In the genomic region with DNA sequence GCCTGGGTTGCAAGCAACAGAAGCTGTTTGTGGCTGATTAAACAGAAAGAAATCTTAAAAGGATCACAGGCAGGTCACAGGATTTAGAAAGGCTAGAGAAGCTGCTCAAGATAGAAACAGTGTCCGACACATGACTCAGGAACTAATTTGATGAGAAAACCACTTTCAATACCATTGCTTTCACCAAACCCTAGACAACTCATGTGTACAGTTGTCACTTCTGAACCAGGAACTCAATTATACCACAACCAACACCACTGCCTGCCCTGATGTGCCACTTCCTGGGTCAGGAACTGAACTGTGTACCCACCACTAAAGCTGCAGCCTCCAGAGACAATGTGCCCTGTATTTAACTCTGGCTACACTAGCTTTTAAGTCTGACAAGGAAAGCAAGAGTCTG, we compare ENCODE assay signal across 1 cellular context.
TF ChIP-seq lines count a peak whose summit lies in the region.

No MANE protein-coding gene starts in this region.

TF ChIP-seq in HepG2, 621 proteins besides CTCF, POLR2A, EP300 and RAD21:
- TF ChIP-seq, protein P1, sequence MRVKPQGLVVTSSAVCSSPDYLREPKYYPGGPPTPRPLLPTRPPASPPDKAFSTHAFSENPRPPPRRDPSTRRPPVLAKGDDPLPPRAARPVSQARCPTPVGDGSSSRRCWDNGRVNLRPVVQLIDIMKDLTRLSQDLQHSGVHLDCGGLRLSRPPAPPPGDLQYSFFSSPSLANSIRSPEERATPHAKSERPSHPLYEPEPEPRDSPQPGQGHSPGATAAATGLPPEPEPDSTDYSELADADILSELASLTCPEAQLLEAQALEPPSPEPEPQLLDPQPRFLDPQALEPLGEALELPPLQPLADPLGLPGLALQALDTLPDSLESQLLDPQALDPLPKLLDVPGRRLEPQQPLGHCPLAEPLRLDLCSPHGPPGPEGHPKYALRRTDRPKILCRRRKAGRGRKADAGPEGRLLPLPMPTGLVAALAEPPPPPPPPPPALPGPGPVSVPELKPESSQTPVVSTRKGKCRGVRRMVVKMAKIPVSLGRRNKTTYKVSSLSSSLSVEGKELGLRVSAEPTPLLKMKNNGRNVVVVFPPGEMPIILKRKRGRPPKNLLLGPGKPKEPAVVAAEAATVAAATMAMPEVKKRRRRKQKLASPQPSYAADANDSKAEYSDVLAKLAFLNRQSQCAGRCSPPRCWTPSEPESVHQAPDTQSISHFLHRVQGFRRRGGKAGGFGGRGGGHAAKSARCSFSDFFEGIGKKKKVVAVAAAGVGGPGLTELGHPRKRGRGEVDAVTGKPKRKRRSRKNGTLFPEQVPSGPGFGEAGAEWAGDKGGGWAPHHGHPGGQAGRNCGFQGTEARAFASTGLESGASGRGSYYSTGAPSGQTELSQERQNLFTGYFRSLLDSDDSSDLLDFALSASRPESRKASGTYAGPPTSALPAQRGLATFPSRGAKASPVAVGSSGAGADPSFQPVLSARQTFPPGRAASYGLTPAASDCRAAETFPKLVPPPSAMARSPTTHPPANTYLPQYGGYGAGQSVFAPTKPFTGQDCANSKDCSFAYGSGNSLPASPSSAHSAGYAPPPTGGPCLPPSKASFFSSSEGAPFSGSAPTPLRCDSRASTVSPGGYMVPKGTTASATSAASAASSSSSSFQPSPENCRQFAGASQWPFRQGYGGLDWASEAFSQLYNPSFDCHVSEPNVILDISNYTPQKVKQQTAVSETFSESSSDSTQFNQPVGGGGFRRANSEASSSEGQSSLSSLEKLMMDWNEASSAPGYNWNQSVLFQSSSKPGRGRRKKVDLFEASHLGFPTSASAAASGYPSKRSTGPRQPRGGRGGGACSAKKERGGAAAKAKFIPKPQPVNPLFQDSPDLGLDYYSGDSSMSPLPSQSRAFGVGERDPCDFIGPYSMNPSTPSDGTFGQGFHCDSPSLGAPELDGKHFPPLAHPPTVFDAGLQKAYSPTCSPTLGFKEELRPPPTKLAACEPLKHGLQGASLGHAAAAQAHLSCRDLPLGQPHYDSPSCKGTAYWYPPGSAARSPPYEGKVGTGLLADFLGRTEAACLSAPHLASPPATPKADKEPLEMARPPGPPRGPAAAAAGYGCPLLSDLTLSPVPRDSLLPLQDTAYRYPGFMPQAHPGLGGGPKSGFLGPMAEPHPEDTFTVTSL (CRISPR knock-in tag; IDR thresholded peaks at IDR 0.05; ENCODE audit: borderline replicate concordance): no peak
- TF ChIP-seq ELF1 (CRISPR knock-in tag; IDR thresholded peaks at IDR 0.05) (peak; percentile 45; the same call in 1 of the 2 replicates), ZNF816 (CRISPR knock-in tag; IDR thresholded peaks at IDR 0.05; ENCODE audit: borderline replicate concordance) (no peak), ETV5 (CRISPR knock-in tag; IDR thresholded peaks at IDR 0.05; ENCODE audit: borderline replicate concordance) (peak; percentile 62; the same call in 1 of the 2 replicates), ELF3 (CRISPR knock-in tag; IDR thresholded peaks at IDR 0.05) (peak; percentile 67; the same call in 1 of the 2 replicates), ZNF572 (CRISPR knock-in tag; IDR thresholded peaks at IDR 0.05) (peak; percentile 81; the same call in 1 of the 2 replicates), ZNF33A (CRISPR knock-in tag; IDR thresholded peaks at IDR 0.05; ENCODE audit: borderline replicate concordance) (no peak), HCFC1 (IDR thresholded peaks at IDR 0.05; ENCODE audit: low read depth, low read length) (no peak), NONO (IDR thresholded peaks at IDR 0.05) (no peak), NONO (CRISPR knock-in tag; conservative IDR thresholded peaks at IDR 0.05) (no peak)
- TF ChIP-seq, protein P2, sequence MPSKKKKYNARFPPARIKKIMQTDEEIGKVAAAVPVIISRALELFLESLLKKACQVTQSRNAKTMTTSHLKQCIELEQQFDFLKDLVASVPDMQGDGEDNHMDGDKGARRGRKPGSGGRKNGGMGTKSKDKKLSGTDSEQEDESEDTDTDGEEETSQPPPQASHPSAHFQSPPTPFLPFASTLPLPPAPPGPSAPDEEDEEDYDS (CRISPR knock-in tag; IDR thresholded peaks at IDR 0.05): no peak
